Comparison of ENCODE assay signal across 8 cellular contexts in the genomic region with DNA sequence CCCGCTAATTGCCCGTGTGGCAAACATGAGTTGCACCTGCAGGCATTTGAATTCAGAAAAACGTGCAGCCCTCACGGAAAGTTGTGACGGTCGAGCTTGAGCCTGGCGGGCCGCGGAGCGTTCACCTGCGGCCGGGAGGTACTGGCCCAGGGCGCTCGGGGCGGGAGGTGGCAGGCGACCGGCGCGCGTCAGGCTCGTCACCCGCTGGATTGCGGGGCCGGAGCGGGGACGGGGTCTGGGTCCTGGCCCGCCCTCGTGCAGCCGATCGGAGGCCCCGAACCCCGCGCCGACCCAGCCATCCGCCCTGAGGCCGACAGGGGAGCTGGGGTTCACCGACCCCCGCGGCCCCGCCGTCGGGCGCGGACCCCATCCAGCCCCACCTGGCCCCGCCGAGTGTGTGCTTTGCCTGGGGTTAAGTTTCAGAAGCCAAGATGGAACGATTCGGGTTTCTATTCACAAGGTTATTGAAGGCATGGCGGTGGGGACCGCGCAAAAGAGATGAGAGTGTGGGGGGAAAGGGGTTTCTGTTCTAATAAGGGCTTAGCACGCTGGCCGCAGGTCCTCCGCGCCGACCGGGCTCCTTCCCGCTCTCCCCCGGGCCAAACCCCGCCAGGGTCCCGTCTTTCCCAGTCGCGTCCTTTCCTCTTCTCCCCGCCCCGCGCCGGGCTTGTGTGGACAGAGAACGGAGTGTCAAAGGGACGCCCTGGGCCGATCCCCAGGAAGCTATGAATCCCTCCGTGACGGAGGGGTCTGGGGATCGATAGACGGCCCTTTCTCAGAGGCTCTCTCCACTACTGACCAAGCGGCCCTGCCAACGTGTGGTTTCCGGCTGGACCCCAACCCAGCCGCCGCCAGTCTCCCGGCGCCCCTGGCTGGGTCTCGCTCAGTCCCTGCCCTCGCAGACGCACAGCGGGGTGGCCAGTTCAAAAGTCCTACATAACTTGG. TPM values are rescaled to one million over a fixed set of nuclear protein-coding genes. Genes with fewer than 3 reads are reported as not detected.
A peak's percentile ranks its signal among the peaks of the same experiment; 100 is the strongest.
DNase-seq lines count a peak whose midpoint lies in the region; ATAC-seq and TF ChIP-seq lines count a peak whose summit lies in the region.

No MANE protein-coding gene starts in this region.

- CTCF ChIA-PET in activated B cell treated with CpG ODN at 0.5 μM for 24 hours (lab: Charles Lee) = interaction anchor here (0.6 kb wide), 1 partner anchor 246 kb away, joined by 3 read pairs; no protein-coding TSS in a partner anchor

- intact Hi-C loops in activated B cell treated with CpG ODN at 0.5 μM for 24 hours (cut with micrococcal nuclease) = loop anchor here (1.0 to 2.0 kb wide), 2 partner anchors 1519 to 1773 kb away; no protein-coding TSS in a partner anchor

- ATAC-seq in activated B cell treated with CpG ODN at 0.5 μM for 24 hours (ENCODE audit: low read depth) (peak; percentile 8), HG03135 (IDR thresholded peaks at IDR 0.05; ENCODE audit: unreplicated experiment) (no peak)
- ATAC-seq in effector memory CD8-positive, alpha-beta T cell (replicated peaks) = peak; percentile 2

- DNase-seq in COLO668 (lab: John Stamatoyannopoulos, UW; ENCODE audit: unreplicated experiment) (peak; percentile 86), KBM-7 (peak; percentile 32), activated B cell treated with CpG ODN at 0.5 μM for 24 hours (peak; percentile 46), mesothelial cell of epicardium (ENCODE audit: low spot score in 2 of 2, unreplicated experiment in 2 of 2) (peak in 1 of 2 experiments; percentile 55), GM19240 (ENCODE audit: insufficient read length, low spot score) (no peak)
- peak in 2 of 3 experiments; percentile 17 to 23 for DNase-seq in effector memory CD8-positive, alpha-beta T cell

- no peak for TF ChIP-seq CTCF in activated B cell treated with CpG ODN at 0.5 μM for 24 hours (IDR thresholded peaks at IDR 0.05)
- TF ChIP-seq CTCF in mesothelial cell of epicardium (IDR thresholded peaks at IDR 0.05; ENCODE audit: unreplicated experiment) = no peak

- peak overlapping the region; percentile 90 for H3K27ac ChIP-seq in temporal lobe (ENCODE audit: low read depth, low read length)

- H3K9me3 Mint-ChIP-seq in activated B cell treated with CpG ODN at 0.5 μM for 24 hours (no peaks in the 10 kb centered on the region), mesothelial cell of epicardium (no peaks in the 10 kb centered on the region)
- no peaks in the 10 kb centered on the region for H3K9me3 Mint-ChIP-seq in effector memory CD8-positive, alpha-beta T cell

- H3K4me3 Mint-ChIP-seq in activated B cell treated with CpG ODN at 0.5 μM for 24 hours (peak overlapping the region; percentile 81), mesothelial cell of epicardium (peak overlapping the region; percentile 79)
- peak overlapping the region; percentile 87 for H3K4me3 Mint-ChIP-seq in effector memory CD8-positive, alpha-beta T cell

- in situ Hi-C loops in KBM-7 (cut with MboI; ENCODE audit: low pct_unique_long_range_greater_than_20kb, low sequenced_read_pairs) = no loop called here

- H3K27me3 Mint-ChIP-seq in activated B cell treated with CpG ODN at 0.5 μM for 24 hours (peaks cover 42% of the 10 kb centered on the region), mesothelial cell of epicardium (ENCODE audit: low read depth) (peaks cover 80% of the 10 kb centered on the region)
- H3K27me3 Mint-ChIP-seq in effector memory CD8-positive, alpha-beta T cell = peaks cover 23 to 24% of the 10 kb centered on the region in 2 donors

- POLR2A ChIA-PET in activated B cell treated with CpG ODN at 0.5 μM for 24 hours (lab: Charles Lee) = interaction anchor here (0.6 to 1.4 kb wide), 5 partner anchors 33 to 401 kb away, joined by 3 to 6 read pairs (median 3); partner anchors contain the start of genes NCOA7 and TRMT11

- H3K27ac Mint-ChIP-seq in activated B cell treated with CpG ODN at 0.5 μM for 24 hours = peak overlapping the region; percentile 61
- peak overlapping the region in 1 of 2 donors; percentile 82 for H3K27ac Mint-ChIP-seq in effector memory CD8-positive, alpha-beta T cell
- H3K27ac Mint-ChIP-seq in mesothelial cell of epicardium = peak overlapping the region; percentile 93

- H3K36me3 Mint-ChIP-seq in activated B cell treated with CpG ODN at 0.5 μM for 24 hours (ENCODE audit: low read depth) (no peaks in the 10 kb centered on the region), mesothelial cell of epicardium (no peaks in the 10 kb centered on the region)
- no peaks in the 10 kb centered on the region for H3K36me3 Mint-ChIP-seq in effector memory CD8-positive, alpha-beta T cell (ENCODE audit: insufficient read depth)

- H3K4me1 Mint-ChIP-seq in activated B cell treated with CpG ODN at 0.5 μM for 24 hours = peaks cover 40% of the 10 kb centered on the region
- H3K4me1 Mint-ChIP-seq in effector memory CD8-positive, alpha-beta T cell (ENCODE audit: low read depth in 2 of 2) = peaks cover 21 to 39% of the 10 kb centered on the region in 2 donors
- peaks cover 42% of the 10 kb centered on the region for H3K4me1 Mint-ChIP-seq in mesothelial cell of epicardium

RNA-seq across cellular contexts. Expression of gene HEY2, which starts 1.6 kb away (rescaled TPM):
- not detected in 2 replicates for total RNA-seq in activated B cell treated with CpG ODN at 0.5 μM for 24 hours
- 8.8 to 11.7 TPM (median 9.6 TPM) in 3 replicates for total RNA-seq in mesothelial cell of epicardium
- 0.98 TPM for total RNA-seq in temporal lobe

RNA-seq across cellular contexts. Expression of gene NCOA7, which starts 42.9 kb away (rescaled TPM):
- total RNA-seq in activated B cell treated with CpG ODN at 0.5 μM for 24 hours = 29.2 and 33.4 TPM in 2 replicates
- total RNA-seq in mesothelial cell of epicardium = 43.5 to 52.4 TPM (median 45.7 TPM) in 3 replicates
- total RNA-seq in temporal lobe = 29.7 TPM
